Comparison of ENCODE assay signal across 21 cellular contexts in the genomic region with DNA sequence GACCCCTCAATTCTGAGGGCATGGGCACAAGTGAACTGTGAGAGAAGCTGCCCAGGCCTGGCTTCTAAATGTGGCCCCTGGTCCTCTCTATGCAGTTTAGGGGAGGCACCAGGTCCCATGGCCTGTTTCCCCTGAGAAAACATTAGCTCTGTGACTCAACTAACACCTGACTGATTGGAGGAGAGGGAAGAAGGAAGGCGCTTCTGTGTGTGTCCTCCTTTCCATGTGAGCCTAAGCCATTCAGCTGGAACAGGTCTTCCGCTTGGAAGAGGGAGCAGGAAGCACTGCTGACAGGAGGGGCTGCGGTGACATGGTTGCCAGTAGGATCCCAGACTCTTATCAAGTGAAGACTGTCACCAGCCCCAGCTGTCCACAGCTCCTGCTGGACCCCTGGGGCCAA.
"Had no signal": no experiment of that assay in that cellular context is flagged by ENCODE, and none has a peak within 500 bp of the region (broad histone marks: within the 10 kb centered on the region; RNA-seq: fewer than 3 reads in every experiment).

No MANE protein-coding gene starts in this region.

- H3K36me3 Mint-ChIP-seq: mesothelial cell of epicardium, natural killer cell, type B pancreatic cell had no signal

- H3K4me3 Mint-ChIP-seq: dendritic cell treated with granulocyte-macrophage colony-stimulating factor and Interleukin-4, amounts not matched to agents 40 ng/mL and 50 ng/mL, for 4 days; mesothelial cell of epicardium; natural killer cell; neural progenitor cell; type B pancreatic cell had no signal

- H3K9me3 Mint-ChIP-seq: dendritic cell treated with granulocyte-macrophage colony-stimulating factor and Interleukin-4, amounts not matched to agents 40 ng/mL and 50 ng/mL, for 4 days; mesothelial cell of epicardium; natural killer cell; type B pancreatic cell had no signal

- H3K4me1 ChIP-seq: parathyroid adenoma, prostate gland, thyroid gland had no signal

- H3K27ac ChIP-seq: foreskin keratinocyte, hepatocyte, neural progenitor cell, parathyroid adenoma, prostate gland, suprapubic skin, thyroid gland had no signal

- H3K36me3 ChIP-seq: neural progenitor cell, prostate gland, suprapubic skin, thyroid gland had no signal

- H3K4me1 Mint-ChIP-seq: natural killer cell had no signal

- DNase-seq: erythroblast; foreskin keratinocyte; head of caudate nucleus; mammary epithelial cell; natural killer cell; occipital lobe; stimulated activated CD4-positive, alpha-beta T cell treated with anti-CD3 and anti-CD28 coated beads, Interleukin-2, amount 100 ng/mL, for 48 hours; stimulated activated naive CD8-positive, alpha-beta T cell treated with anti-CD3 and anti-CD28 coated beads, Interleukin-15, Interleukin-2, amounts not matched to agents 100 U/mL and 50 U/mL, for 24 hours; thyroid gland had no signal

- H3K27ac Mint-ChIP-seq: dendritic cell treated with granulocyte-macrophage colony-stimulating factor and Interleukin-4, amounts not matched to agents 40 ng/mL and 50 ng/mL, for 4 days; mesothelial cell of epicardium; natural killer cell; neural progenitor cell; type B pancreatic cell had no signal

- H2AFZ ChIP-seq: hepatocyte, neural progenitor cell, parathyroid adenoma had no signal

- H3K9me3 ChIP-seq: prostate gland, suprapubic skin, thyroid gland had no signal

- FAIRE-seq: colon, endothelial cell of umbilical vein, urothelium cell line had no signal

- H3K9ac ChIP-seq: neural progenitor cell, parathyroid adenoma had no signal

- H3K4me3 ChIP-seq: hepatocyte, neural progenitor cell, prostate gland, smooth muscle cell, suprapubic skin, thyroid gland had no signal

- H3K4me2 ChIP-seq: hepatocyte, neural progenitor cell, smooth muscle cell had no signal

- H3K27me3 Mint-ChIP-seq: dendritic cell treated with granulocyte-macrophage colony-stimulating factor and Interleukin-4, amounts not matched to agents 40 ng/mL and 50 ng/mL, for 4 days had no signal

- H3K27me3 ChIP-seq: foreskin keratinocyte, neural progenitor cell, suprapubic skin, thyroid gland had no signal
